Comparison of ENCODE assay signal across 25 cellular contexts in genomic region chr18:984004-984403, GRCh38.
A peak's percentile ranks its signal among the peaks of the same experiment; 100 is the strongest.
DNase-seq lines count a peak whose midpoint lies in the region; ATAC-seq, FAIRE-seq and TF ChIP-seq lines count a peak whose summit lies in the region.
"Had no signal": no experiment of that assay in that cellular context is flagged by ENCODE, and none has a peak within 500 bp of the region (broad histone marks: within the 10 kb centered on the region; RNA-seq: fewer than 3 reads in every experiment).

No MANE protein-coding gene starts in this region.

- no peaks in the 10 kb centered on the region for H4K20me1 ChIP-seq in astrocyte (ENCODE audit: insufficient read depth, low read length)

- peaks cover 5% of the 10 kb centered on the region for H3K9me3 Mint-ChIP-seq in astrocyte (ENCODE audit: unreplicated experiment)
- H3K9me3 Mint-ChIP-seq: T-helper 1 cell treated with Interleukin-12 subunit alpha and Interleukin-12 subunit beta and Interleukin-4 antibody, amounts not matched to agents 30 μg/mL and 1 μg/mL, for 36 hours had no signal

- H3K36me3 ChIP-seq in astrocyte (ENCODE audit: insufficient read depth, low read length) (no peaks in the 10 kb centered on the region), vagina (no peaks in the 10 kb centered on the region)
- H3K36me3 ChIP-seq: Peyer's patch, SJSA1 had no signal

- no peak for FAIRE-seq in astrocyte (lab: Jason Lieb, UNC)
- FAIRE-seq: A549, GM12892, GM18507, H54, HTR-8/SVneo had no signal

- peaks cover 5% of the 10 kb centered on the region for H3K4me1 ChIP-seq in astrocyte (ENCODE audit: insufficient read depth, low read length)
- no peaks in the 10 kb centered on the region for H3K4me1 ChIP-seq in vagina
- H3K4me1 ChIP-seq: A549, Peyer's patch, SJSA1 had no signal

- H3K79me2 ChIP-seq in astrocyte (ENCODE audit: insufficient read depth, low read length): no peaks in the 10 kb centered on the region

- no peak for TF ChIP-seq POLR2A in vagina (IDR thresholded peaks at IDR 0.05)

- H3K27me3 ChIP-seq in astrocyte (ENCODE audit: insufficient read depth, low read length) (no peaks in the 10 kb centered on the region), vagina (no peaks in the 10 kb centered on the region)
- H3K27me3 ChIP-seq: Peyer's patch, SJSA1 had no signal

- peak; percentile 28 for ATAC-seq in omental fat pad (ENCODE audit: low FRiP score)
- ATAC-seq: A549 had no signal

- no peak overlapping the region for H3K27ac Mint-ChIP-seq in astrocyte (ENCODE audit: unreplicated experiment)
- H3K27ac Mint-ChIP-seq: HFFc6; T-helper 1 cell treated with Interleukin-12 subunit alpha and Interleukin-12 subunit beta and Interleukin-4 antibody, amounts not matched to agents 30 μg/mL and 1 μg/mL, for 36 hours had no signal

- no peak overlapping the region for H3K9ac ChIP-seq in astrocyte (ENCODE audit: low read length)

- intact Hi-C loops in vagina (cut with DNase I): loop anchor here (10.0 kb wide), 1 partner anchor 61 kb away; no protein-coding TSS in a partner anchor

- H3K4me3 Mint-ChIP-seq in astrocyte (ENCODE audit: unreplicated experiment): no peak overlapping the region
- H3K4me3 Mint-ChIP-seq: HFFc6; T-helper 1 cell treated with Interleukin-12 subunit alpha and Interleukin-12 subunit beta and Interleukin-4 antibody, amounts not matched to agents 30 μg/mL and 1 μg/mL, for 36 hours had no signal

- H3K9me3 ChIP-seq in astrocyte (ENCODE audit: insufficient read depth, low read depth, low read length): no peaks in the 10 kb centered on the region
- H3K9me3 ChIP-seq in vagina: no peaks in the 10 kb centered on the region
- H3K9me3 ChIP-seq: A549, Peyer's patch, SJSA1 had no signal

- no peaks in the 10 kb centered on the region for H3K27me3 Mint-ChIP-seq in astrocyte (ENCODE audit: low read depth, unreplicated experiment)

- H3K36me3 Mint-ChIP-seq in astrocyte (ENCODE audit: low read depth, unreplicated experiment): no peaks in the 10 kb centered on the region

- H3K4me3 ChIP-seq in astrocyte (ENCODE audit: insufficient read depth, low read depth, low read length) (no peak overlapping the region), vagina (no peak overlapping the region)
- H3K4me3 ChIP-seq: A549, Peyer's patch, SJSA1 had no signal

- TF ChIP-seq CTCF in astrocyte (IDR thresholded peaks at IDR 0.05; ENCODE audit: insufficient read depth, low read depth, low read length): no peak
- no peak for TF ChIP-seq CTCF in omental fat pad (IDR thresholded peaks at IDR 0.05)
- no peak for TF ChIP-seq CTCF in vagina (IDR thresholded peaks at IDR 0.05)

- H2AFZ ChIP-seq in astrocyte (ENCODE audit: low read depth, low read length): no peak overlapping the region

- H3K4me2 ChIP-seq in astrocyte (ENCODE audit: low read length): no peak overlapping the region
- H3K4me2 ChIP-seq: A549 had no signal

- H3K4me1 Mint-ChIP-seq in astrocyte (ENCODE audit: low read depth, unreplicated experiment): peaks cover 8% of the 10 kb centered on the region

- peak; percentile 46 for DNase-seq in NCI-H2171 treated with DMSO at 0.1 percent for 48 hours (lab: John Stamatoyannopoulos, UW)
- DNase-seq in NCI-H2171 (lab: John Stamatoyannopoulos, UW): no peak
- peak; percentile 70 for DNase-seq in NCI-H2029 treated with DMSO at 0.1 percent for 48 hours (lab: John Stamatoyannopoulos, UW)
- DNase-seq in astrocyte (ENCODE audit: low read depth): peak; percentile 94
- DNase-seq in omental fat pad (ENCODE audit: low spot score): no peak
- DNase-seq in activated naive CD4-positive, alpha-beta T cell treated with anti-CD3 and anti-CD28 coated beads, Interleukin-2, amount 50 U/mL, for 16 hours: no peak
- DNase-seq in vagina (ENCODE audit: extremely low spot score in 2 of 2): no peak
- DNase-seq in GF-D8 (lab: John Stamatoyannopoulos, UW): no peak
- DNase-seq: EL; HFFc6; IMR-90; NCI-H1417 treated with DMSO at 0.1 percent for 48 hours; NCI-H1930; NCI-H2227 treated with DMSO at 0.1 percent for 48 hours; NCI-H524 treated with DMSO at 0.1 percent for 48 hours; NK-92 treated with Interleukin-12 subunit alpha and Interleukin-12 subunit beta, amount 100 ng/mL, for 24 hours; Peyer's patch had no signal

- H3K27ac ChIP-seq in astrocyte (ENCODE audit: low read depth, low read length) (no peak overlapping the region), vagina (no peak overlapping the region)
- H3K27ac ChIP-seq: A549, C4-2B, Peyer's patch, SJSA1 had no signal

Comparison
In these comparisons a context has a peak if more than half of its experiments do, and no peak if none do; other contexts are left out.
1. DNase-seq: peak in NCI-H2171 treated with DMSO at 0.1 percent for 48 hours (single experiment), NCI-H2029 treated with DMSO at 0.1 percent for 48 hours (single experiment) and astrocyte (single experiment); none in NCI-H2171 (single experiment), omental fat pad (single experiment), activated naive CD4-positive, alpha-beta T cell treated with anti-CD3 and anti-CD28 coated beads, Interleukin-2, amount 50 U/mL, for 16 hours (single experiment), vagina (0 of 2) and GF-D8 (single experiment).